In the genomic region with DNA sequence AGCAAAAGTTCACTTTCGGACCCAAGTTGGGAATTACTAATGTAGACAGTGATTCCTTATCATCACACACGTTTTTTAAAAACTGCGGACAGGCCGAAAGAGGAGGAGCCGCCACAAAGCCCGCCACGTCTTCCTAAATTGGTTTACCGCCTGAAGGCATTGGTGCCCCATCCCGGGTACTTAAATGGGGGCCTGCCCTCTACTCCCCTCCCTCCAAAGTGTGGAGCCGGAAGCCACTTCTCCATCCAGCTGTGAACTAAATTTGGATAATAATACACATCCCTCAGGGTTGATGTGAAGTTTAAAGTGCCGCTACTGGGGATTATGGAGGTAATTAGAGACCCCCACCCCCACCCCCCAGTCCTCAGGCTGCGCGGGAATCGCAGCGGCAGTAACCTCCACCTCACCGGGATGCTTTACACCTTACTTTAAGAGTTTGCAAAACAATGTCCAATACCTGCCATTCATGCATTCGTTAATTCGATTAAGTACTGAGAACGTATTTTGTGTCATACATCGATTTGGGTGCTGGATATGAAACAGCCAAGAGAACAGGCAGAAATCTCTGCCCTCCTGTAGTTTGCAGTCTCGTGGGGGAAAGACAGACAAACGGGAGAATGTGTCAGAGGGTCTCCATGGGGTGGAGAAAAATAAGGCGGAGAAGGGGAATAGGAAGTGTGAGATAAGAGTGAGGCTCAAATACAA, we compare ENCODE assay signal across 9 cellular contexts. TPM values are rescaled to one million over a fixed set of nuclear protein-coding genes. Genes with fewer than 3 reads are reported as not detected.
DNase-seq lines count a peak whose midpoint lies in the region; ATAC-seq and TF ChIP-seq lines count a peak whose summit lies in the region.
"Had no signal": no experiment of that assay in that cellular context is flagged by ENCODE, and none has a peak within 500 bp of the region (broad histone marks: within the 10 kb centered on the region; RNA-seq: fewer than 3 reads in every experiment).

No MANE protein-coding gene starts in this region.

- H3K9ac ChIP-seq in SK-N-SH (peak overlapping the region; percentile 98), iPS-15b (ENCODE audit: low read depth, low read length) (no peak overlapping the region)

- peak overlapping the region; percentile 97 for H3K4me2 ChIP-seq in SK-N-SH

- H3K36me3 ChIP-seq in SK-N-SH (replicated peaks in 1 of 2; ENCODE audit: control insufficient read depth in 1 of 2, insufficient read depth in 2 of 2, low read length in 1 of 2) = no peaks in the 10 kb centered on the region
- no peaks in the 10 kb centered on the region for H3K36me3 ChIP-seq in iPS-15b (ENCODE audit: control insufficient read depth, insufficient read depth, low read length)
- no peaks in the 10 kb centered on the region for H3K36me3 ChIP-seq in stomach
- no peaks in the 10 kb centered on the region for H3K36me3 ChIP-seq in thyroid gland

- peaks cover 31% of the 10 kb centered on the region for H4K20me1 ChIP-seq in SK-N-SH (ENCODE audit: insufficient read depth)

- CTCF ChIA-PET in SK-N-SH (lab: Yijun Ruan, JAX) (interaction anchor here (0.7 to 2.6 kb wide), 5 partner anchors 20 to 152 kb away, joined by 3 to 10 read pairs (median 3); no protein-coding TSS in a partner anchor), WTC11 (lab: Charles Lee) (interaction anchor here (1.3 kb wide), 1 partner anchor 26 kb away, joined by 6 read pairs; no protein-coding TSS in a partner anchor)

- H3K4me1 ChIP-seq in SK-N-SH (ENCODE audit: control insufficient read depth in 1 of 2, insufficient read depth in 2 of 2, low read depth in 1 of 2, low read length in 1 of 2) (peaks cover 0 to 29% of the 10 kb centered on the region in 2 experiments; a peak in 3 of 4 replicates), iPS-15b (ENCODE audit: control insufficient read depth, insufficient read depth, low read length) (peaks cover 20% of the 10 kb centered on the region), stomach (peaks cover 33 to 44% (median 38%) of the 10 kb centered on the region in 4 donors), thyroid gland (peaks cover 13 to 18% of the 10 kb centered on the region in 2 donors)

- peaks cover 6% of the 10 kb centered on the region for H3K9me3 Mint-ChIP-seq in WTC11

- intact Hi-C loops in stomach (cut with DNase I; ENCODE audit: low total_unique reads) (no loop called here), thyroid gland (cut with DNase I) (no loop called here)

- ATAC-seq in SK-N-SH treated with all-trans-retinoic acid at 6 μM for 48 hours (no peak), WTC11 (peak; percentile 35)

- TF ChIP-seq CTCF in SK-N-SH (IDR thresholded peaks at IDR 0.05) (no peak), WTC11 (IDR thresholded peaks at IDR 0.05) (no peak), stomach (IDR thresholded peaks at IDR 0.05) (no peak), thyroid gland (IDR thresholded peaks at IDR 0.05) (no peak)

- no peaks in the 10 kb centered on the region for H3F3A ChIP-seq in SK-N-SH (replicated peaks; ENCODE audit: insufficient read depth)

- POLR2A ChIA-PET in SK-N-SH (lab: Yijun Ruan, JAX) (no interaction called here), WTC11 (lab: Charles Lee) (no interaction called here)

- 56% methylated on average over 23 of the region's 23 CpGs for WGBS in SK-N-SH (ENCODE audit: low lambda C conversion rate)
- 37 to 59% (median 51%) methylated on average over 23 of the region's 23 CpGs for WGBS in stomach, 5 donors
- WGBS in thyroid gland, 2 donors = 37 to 41% methylated on average over 23 of the region's 23 CpGs

- H3K27ac ChIP-seq in SK-N-SH (ENCODE audit: low read depth in 2 of 2, low read length in 1 of 2) = peak overlapping the region; percentile 81 to 93; a peak in 3 of 4 replicates
- peak overlapping the region in 4 of 5 donors; percentile 90 to 98 (median 94) for H3K27ac ChIP-seq in stomach
- peak overlapping the region in 1 of 3 donors; percentile 87 for H3K27ac ChIP-seq in thyroid gland

- peaks cover 47% of the 10 kb centered on the region for H3K79me2 ChIP-seq in SK-N-SH (ENCODE audit: insufficient read depth)

- H3K27me3 ChIP-seq in SK-N-SH (ENCODE audit: insufficient read depth) (no peaks in the 10 kb centered on the region), iPS-15b (ENCODE audit: control insufficient read depth, insufficient read depth, low read length) (peaks cover 75% of the 10 kb centered on the region), stomach (no peaks in the 10 kb centered on the region), thyroid gland (no peaks in the 10 kb centered on the region)

- TF ChIP-seq POLR2A in stomach (IDR thresholded peaks at IDR 0.05) = no peak
- TF ChIP-seq POLR2A in thyroid gland (IDR thresholded peaks at IDR 0.05) = no peak

- TF ChIP-seq RAD21 in SK-N-SH (IDR thresholded peaks at IDR 0.05; ENCODE audit: low read length) = no peak

- DNase-seq in SK-N-SH (peak; percentile 31), WTC11 (ENCODE audit: low spot score) (peak; percentile 62), stomach (no peak), DMS79 treated with DMSO at 0.1 percent for 48 hours (lab: John Stamatoyannopoulos, UW) (no peak), thyroid gland (no peak)
- DNase-seq in central memory CD4-positive, alpha-beta T cell = no peak

- peaks cover 84% of the 10 kb centered on the region for H3K27me3 Mint-ChIP-seq in WTC11 (ENCODE audit: low read depth)

- peak overlapping the region; percentile 88 for H2AFZ ChIP-seq in SK-N-SH (ENCODE audit: low read depth)

- no peaks in the 10 kb centered on the region for H3K9me2 ChIP-seq in SK-N-SH

- no peaks in the 10 kb centered on the region for H3K9me3 ChIP-seq in SK-N-SH
- no peaks in the 10 kb centered on the region for H3K9me3 ChIP-seq in iPS-15b (ENCODE audit: control insufficient read depth, insufficient read depth, low read length)
- peaks cover 0 to 3% (median 0%) of the 10 kb centered on the region in 4 donors for H3K9me3 ChIP-seq in stomach
- no peaks in the 10 kb centered on the region for H3K9me3 ChIP-seq in thyroid gland

- 0 out of 2 replicates have a peak, but pooled peaks cover 1% of the 10 kb centered on the region for H3K36me3 Mint-ChIP-seq in WTC11

- peak overlapping the region; percentile 82 for H3K4me3 Mint-ChIP-seq in WTC11

- H3K4me1 Mint-ChIP-seq in WTC11 = peaks cover 52% of the 10 kb centered on the region

- TF ChIP-seq EP300 in SK-N-SH (IDR thresholded peaks at IDR 0.05; ENCODE audit: borderline replicate concordance in 1 of 2, low read depth in 1 of 2, low read length in 1 of 2) (no peak), stomach (IDR thresholded peaks at IDR 0.05) (no peak)

- H3K4me3 ChIP-seq in SK-N-SH (ENCODE audit: low read depth in 2 of 2, low read length in 1 of 2) = peak overlapping the region; percentile 90 to 95
- H3K4me3 ChIP-seq in iPS-15b (ENCODE audit: low read depth, low read length) = peak overlapping the region; percentile 60
- H3K4me3 ChIP-seq in stomach = peak overlapping the region; percentile 80 to 92 (median 86)
- peak overlapping the region in 1 of 3 donors; percentile 74 for H3K4me3 ChIP-seq in thyroid gland (replicated peaks in 1 of 3)

- peak overlapping the region; percentile 86 for H3K27ac Mint-ChIP-seq in WTC11

TF ChIP-seq in SK-N-SH, 30 proteins besides CTCF, POLR2A, EP300 and RAD21 (continues in another document):
- TF ChIP-seq, protein P1, sequence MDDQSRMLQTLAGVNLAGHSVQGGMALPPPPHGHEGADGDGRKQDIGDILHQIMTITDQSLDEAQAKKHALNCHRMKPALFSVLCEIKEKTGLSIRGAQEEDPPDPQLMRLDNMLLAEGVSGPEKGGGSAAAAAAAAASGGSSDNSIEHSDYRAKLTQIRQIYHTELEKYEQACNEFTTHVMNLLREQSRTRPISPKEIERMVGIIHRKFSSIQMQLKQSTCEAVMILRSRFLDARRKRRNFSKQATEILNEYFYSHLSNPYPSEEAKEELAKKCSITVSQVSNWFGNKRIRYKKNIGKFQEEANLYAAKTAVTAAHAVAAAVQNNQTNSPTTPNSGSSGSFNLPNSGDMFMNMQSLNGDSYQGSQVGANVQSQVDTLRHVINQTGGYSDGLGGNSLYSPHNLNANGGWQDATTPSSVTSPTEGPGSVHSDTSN (IDR thresholded peaks at IDR 0.05) = no peak
- no peak for TF ChIP-seq NRF1 (IDR thresholded peaks at IDR 0.05; ENCODE audit: low read depth, low read length)

TF ChIP-seq in SK-N-SH treated with all-trans-retinoic acid at 6 μM for 48 hours, 23 proteins besides CTCF, POLR2A, EP300 and RAD21 (continues in another document):
- TF ChIP-seq ESRRG (CRISPR knock-in tag; IDR thresholded peaks at IDR 0.05) = no peak
- TF ChIP-seq ZC3H10 (CRISPR knock-in tag; IDR thresholded peaks at IDR 0.05) = no peak
- no peak for TF ChIP-seq CSDC2 (CRISPR knock-in tag; IDR thresholded peaks at IDR 0.05)
- TF ChIP-seq ISL1 (CRISPR knock-in tag; IDR thresholded peaks at IDR 0.05) = no peak
- TF ChIP-seq ZNF565 (CRISPR knock-in tag; conservative IDR thresholded peaks at IDR 0.05; ENCODE audit: low read depth) = no peak
- no peak for TF ChIP-seq ZFP3 (CRISPR knock-in tag; IDR thresholded peaks at IDR 0.05)
- TF ChIP-seq ARNTL (CRISPR knock-in tag; IDR thresholded peaks at IDR 0.05; ENCODE audit: borderline replicate concordance, low read depth) = no peak
- TF ChIP-seq SNAI2 (CRISPR knock-in tag; IDR thresholded peaks at IDR 0.05) = no peak

TF ChIP-seq in WTC11, 78 proteins besides CTCF, POLR2A, EP300 and RAD21 (continues in another document):
- TF ChIP-seq FOXK1 (CRISPR knock-in tag; IDR thresholded peaks at IDR 0.05) (0 out of 2 replicates have a peak, but pooled peaks have one; percentile 18), FOXJ3 (CRISPR knock-in tag; IDR thresholded peaks at IDR 0.05; ENCODE audit: borderline replicate concordance) (no peak), NR2C2 (CRISPR knock-in tag; IDR thresholded peaks at IDR 0.05) (no peak), ZNF138 (CRISPR knock-in tag; conservative IDR thresholded peaks at IDR 0.05) (no peak)

RNA-seq across cellular contexts. Expression of a gene that starts 1.0 kb away (rescaled TPM):
- polyA plus RNA-seq in SK-N-SH (2012; rRNA removed) (146 and 165 TPM in 2 replicates), stomach (100 to 1,000 TPM in 1 of 3 donors, 10 to 100 TPM in 2; 77.1 to 123 (median 85.8) TPM)
- 96.4 and 128 TPM in 2 replicates for polyA plus RNA-seq in SK-N-SH (2012; cell fraction: cytosol; rRNA removed)
- 251 and 315 TPM in 2 replicates for polyA plus RNA-seq in SK-N-SH (2012; cell fraction: nucleus; rRNA removed)
- total RNA-seq in WTC11 (2021) (83.8 to 93.7 TPM (median 85.9 TPM) in 3 replicates), stomach (100 to 1,000 TPM; 143 to 206 (median 175) TPM), thyroid gland (100 to 1,000 TPM; 149 to 242 (median 227) TPM)

RNA-seq across cellular contexts. Expression of a gene that starts 47.2 kb away (rescaled TPM):
- polyA plus RNA-seq in SK-N-SH (2012; rRNA removed) = not detected in 2 replicates
- polyA plus RNA-seq in SK-N-SH (2012; cell fraction: cytosol; rRNA removed) = not detected in 2 replicates
- not detected in 2 replicates for polyA plus RNA-seq in SK-N-SH (2012; cell fraction: nucleus; rRNA removed)
- total RNA-seq in WTC11 (2021) = not detected in 3 replicates
- under 1 TPM in 1 of 5 donors, not detected in 4; 0.55 TPM for total RNA-seq in stomach
- polyA plus RNA-seq in stomach = not detected
- total RNA-seq in thyroid gland = not detected
- total RNA-seq: T-helper 2 cell treated with Interferon-gamma antibody and Interleukin-4, amounts not matched to agents 100 ng/mL and 5 ng/mL, for 36 hours had no signal

RNA-seq across cellular contexts. Expression of a gene that starts 52.2 kb away (rescaled TPM):
- not detected in 2 replicates for polyA plus RNA-seq in SK-N-SH (2012; rRNA removed)
- polyA plus RNA-seq in SK-N-SH (2012; cell fraction: cytosol; rRNA removed) = not detected in 2 replicates
- not detected in 2 replicates for polyA plus RNA-seq in SK-N-SH (2012; cell fraction: nucleus; rRNA removed)
- total RNA-seq in WTC11 (2021) = not detected in 3 replicates
- total RNA-seq in stomach = not detected
- polyA plus RNA-seq in stomach = under 1 TPM in 1 of 3 donors, not detected in 2; 0.08 TPM
- total RNA-seq in thyroid gland = not detected
- total RNA-seq: T-helper 2 cell treated with Interferon-gamma antibody and Interleukin-4, amounts not matched to agents 100 ng/mL and 5 ng/mL, for 36 hours had no signal

Comparison
In these comparisons a context has a peak if more than half of its experiments do, and no peak if none do; other contexts are left out.
1. DNase-seq: peak in SK-N-SH (single experiment) and WTC11 (single experiment); none in stomach (single experiment), central memory CD4-positive, alpha-beta T cell (single experiment), DMS79 treated with DMSO at 0.1 percent for 48 hours (single experiment) and thyroid gland (0 of 2).